In the genomic region with DNA sequence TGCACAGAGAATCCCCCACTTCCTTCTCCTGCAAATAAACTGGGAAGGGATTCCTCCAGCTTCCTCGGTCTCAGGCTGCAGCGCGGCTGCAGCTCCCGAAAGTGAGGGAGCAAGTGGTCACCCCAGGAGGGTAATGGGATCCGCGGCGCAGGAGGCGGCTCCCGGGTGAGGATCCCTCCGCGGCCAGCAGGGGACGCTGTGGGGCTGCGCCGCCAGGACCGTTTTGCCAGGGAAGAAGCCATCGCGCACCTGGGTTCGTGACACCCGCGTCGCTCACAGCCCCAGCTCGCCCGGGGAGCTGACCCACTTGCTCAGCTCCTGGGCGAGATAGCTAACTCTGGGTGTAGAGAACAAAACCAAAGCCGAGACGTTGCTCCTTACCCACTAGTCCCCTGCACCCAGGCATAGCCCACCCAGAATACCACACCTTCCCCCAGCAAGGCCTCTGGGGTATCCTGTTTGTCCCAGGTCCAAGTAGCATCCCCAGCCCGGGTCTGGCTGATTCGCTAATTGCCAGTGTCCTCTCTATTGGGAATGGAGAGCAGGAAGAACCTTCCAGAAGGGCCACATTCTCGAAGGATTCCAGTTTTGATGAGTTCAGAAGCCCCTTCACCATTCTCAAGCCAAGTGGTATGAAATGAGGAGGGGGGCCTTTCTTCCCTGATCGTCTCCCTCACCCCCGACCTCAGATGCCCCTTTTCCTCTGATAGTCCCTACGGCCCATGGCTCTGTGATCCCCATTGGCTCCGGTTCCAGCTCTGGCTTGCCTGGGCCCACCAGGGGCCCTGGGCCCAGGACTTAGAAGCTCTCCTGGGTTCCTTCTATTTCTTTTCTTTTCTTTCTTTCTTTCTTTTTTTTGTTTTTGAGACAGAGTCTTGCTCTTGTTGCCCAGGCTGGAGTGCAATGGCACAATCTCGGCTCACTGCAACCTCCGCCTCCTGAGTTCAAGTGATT, we compare ENCODE assay signal across 1 cellular context.
TF ChIP-seq lines count a peak whose summit lies in the region.

No MANE protein-coding gene starts in this region.

TF ChIP-seq in HEK293, 187 proteins besides CTCF, POLR2A, EP300 and RAD21 (continued from another document and continues in another):
- TF ChIP-seq ZBTB20 (tag by site-specific recombination; IDR thresholded peaks at IDR 0.05), result peak; percentile 47; the same call in 1 of the 2 replicates
- TF ChIP-seq OSR2 (tag by site-specific recombination; IDR thresholded peaks at IDR 0.05), result peak; percentile 96
- no peak for TF ChIP-seq SALL2 (tag by site-specific recombination; IDR thresholded peaks at IDR 0.05; ENCODE audit: borderline replicate concordance)
- TF ChIP-seq ZFP69B (tag by site-specific recombination; IDR thresholded peaks at IDR 0.05), result peak; percentile 31; the same call in 1 of the 2 replicates
- no peak for TF ChIP-seq ZNF747 (tag by site-specific recombination; IDR thresholded peaks at IDR 0.05)
- no peak for TF ChIP-seq ZNF621 (tag by site-specific recombination; IDR thresholded peaks at IDR 0.05)
- TF ChIP-seq ZSCAN23 (tag by site-specific recombination; IDR thresholded peaks at IDR 0.05), result no peak
- TF ChIP-seq ZNF777 (tag by site-specific recombination; IDR thresholded peaks at IDR 0.05; ENCODE audit: borderline replicate concordance), result no peak
- TF ChIP-seq ZBTB7A (tag by site-specific recombination; IDR thresholded peaks at IDR 0.05; ENCODE audit: low read depth), result 0 out of 2 replicates have a peak, but pooled peaks have one; percentile 39
- no peak for TF ChIP-seq ZNF664 (tag by site-specific recombination; IDR thresholded peaks at IDR 0.05)
- TF ChIP-seq, protein P1, sequence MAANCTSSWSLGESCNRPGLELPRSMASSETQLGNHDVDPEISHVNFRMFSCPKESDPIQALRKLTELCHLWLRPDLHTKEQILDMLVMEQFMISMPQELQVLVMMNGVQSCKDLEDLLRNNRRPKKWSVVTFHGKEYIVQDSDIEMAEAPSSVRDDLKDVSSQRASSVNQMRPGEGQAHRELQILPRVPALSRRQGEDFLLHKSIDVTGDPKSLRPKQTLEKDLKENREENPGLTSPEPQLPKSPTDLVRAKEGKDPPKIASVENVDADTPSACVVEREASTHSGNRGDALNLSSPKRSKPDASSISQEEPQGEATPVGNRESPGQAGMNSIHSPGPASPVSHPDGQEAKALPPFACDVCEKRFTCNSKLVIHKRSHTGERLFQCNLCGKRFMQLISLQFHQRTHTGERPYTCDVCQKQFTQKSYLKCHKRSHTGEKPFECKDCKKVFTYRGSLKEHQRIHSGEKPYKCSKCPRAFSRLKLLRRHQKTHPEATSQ (tag by site-specific recombination; IDR thresholded peaks at IDR 0.05), result no peak
- TF ChIP-seq, protein P2, sequence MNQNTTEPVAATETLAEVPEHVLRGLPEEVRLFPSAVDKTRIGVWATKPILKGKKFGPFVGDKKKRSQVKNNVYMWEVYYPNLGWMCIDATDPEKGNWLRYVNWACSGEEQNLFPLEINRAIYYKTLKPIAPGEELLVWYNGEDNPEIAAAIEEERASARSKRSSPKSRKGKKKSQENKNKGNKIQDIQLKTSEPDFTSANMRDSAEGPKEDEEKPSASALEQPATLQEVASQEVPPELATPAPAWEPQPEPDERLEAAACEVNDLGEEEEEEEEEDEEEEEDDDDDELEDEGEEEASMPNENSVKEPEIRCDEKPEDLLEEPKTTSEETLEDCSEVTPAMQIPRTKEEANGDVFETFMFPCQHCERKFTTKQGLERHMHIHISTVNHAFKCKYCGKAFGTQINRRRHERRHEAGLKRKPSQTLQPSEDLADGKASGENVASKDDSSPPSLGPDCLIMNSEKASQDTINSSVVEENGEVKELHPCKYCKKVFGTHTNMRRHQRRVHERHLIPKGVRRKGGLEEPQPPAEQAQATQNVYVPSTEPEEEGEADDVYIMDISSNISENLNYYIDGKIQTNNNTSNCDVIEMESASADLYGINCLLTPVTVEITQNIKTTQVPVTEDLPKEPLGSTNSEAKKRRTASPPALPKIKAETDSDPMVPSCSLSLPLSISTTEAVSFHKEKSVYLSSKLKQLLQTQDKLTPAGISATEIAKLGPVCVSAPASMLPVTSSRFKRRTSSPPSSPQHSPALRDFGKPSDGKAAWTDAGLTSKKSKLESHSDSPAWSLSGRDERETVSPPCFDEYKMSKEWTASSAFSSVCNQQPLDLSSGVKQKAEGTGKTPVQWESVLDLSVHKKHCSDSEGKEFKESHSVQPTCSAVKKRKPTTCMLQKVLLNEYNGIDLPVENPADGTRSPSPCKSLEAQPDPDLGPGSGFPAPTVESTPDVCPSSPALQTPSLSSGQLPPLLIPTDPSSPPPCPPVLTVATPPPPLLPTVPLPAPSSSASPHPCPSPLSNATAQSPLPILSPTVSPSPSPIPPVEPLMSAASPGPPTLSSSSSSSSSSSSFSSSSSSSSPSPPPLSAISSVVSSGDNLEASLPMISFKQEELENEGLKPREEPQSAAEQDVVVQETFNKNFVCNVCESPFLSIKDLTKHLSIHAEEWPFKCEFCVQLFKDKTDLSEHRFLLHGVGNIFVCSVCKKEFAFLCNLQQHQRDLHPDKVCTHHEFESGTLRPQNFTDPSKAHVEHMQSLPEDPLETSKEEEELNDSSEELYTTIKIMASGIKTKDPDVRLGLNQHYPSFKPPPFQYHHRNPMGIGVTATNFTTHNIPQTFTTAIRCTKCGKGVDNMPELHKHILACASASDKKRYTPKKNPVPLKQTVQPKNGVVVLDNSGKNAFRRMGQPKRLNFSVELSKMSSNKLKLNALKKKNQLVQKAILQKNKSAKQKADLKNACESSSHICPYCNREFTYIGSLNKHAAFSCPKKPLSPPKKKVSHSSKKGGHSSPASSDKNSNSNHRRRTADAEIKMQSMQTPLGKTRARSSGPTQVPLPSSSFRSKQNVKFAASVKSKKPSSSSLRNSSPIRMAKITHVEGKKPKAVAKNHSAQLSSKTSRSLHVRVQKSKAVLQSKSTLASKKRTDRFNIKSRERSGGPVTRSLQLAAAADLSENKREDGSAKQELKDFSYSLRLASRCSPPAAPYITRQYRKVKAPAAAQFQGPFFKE (tag by site-specific recombination; IDR thresholded peaks at IDR 0.05; ENCODE audit: borderline replicate concordance), result no peak
- no peak for TF ChIP-seq ZNF473 (tag by site-specific recombination; IDR thresholded peaks at IDR 0.05)
- no peak for TF ChIP-seq ZNF121 (tag by site-specific recombination; IDR thresholded peaks at IDR 0.05)
- TF ChIP-seq ZNF792 (tag by site-specific recombination; IDR thresholded peaks at IDR 0.05), result no peak
- TF ChIP-seq, protein P3, sequence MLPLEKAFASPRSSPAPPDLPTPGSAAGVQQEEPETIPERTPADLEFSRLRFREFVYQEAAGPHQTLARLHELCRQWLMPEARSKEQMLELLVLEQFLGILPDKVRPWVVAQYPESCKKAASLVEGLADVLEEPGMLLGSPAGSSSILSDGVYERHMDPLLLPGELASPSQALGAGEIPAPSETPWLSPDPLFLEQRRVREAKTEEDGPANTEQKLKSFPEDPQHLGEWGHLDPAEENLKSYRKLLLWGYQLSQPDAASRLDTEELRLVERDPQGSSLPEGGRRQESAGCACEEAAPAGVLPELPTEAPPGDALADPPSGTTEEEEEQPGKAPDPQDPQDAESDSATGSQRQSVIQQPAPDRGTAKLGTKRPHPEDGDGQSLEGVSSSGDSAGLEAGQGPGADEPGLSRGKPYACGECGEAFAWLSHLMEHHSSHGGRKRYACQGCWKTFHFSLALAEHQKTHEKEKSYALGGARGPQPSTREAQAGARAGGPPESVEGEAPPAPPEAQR (tag by site-specific recombination; IDR thresholded peaks at IDR 0.05), result no peak
- TF ChIP-seq ZNF223 (tag by site-specific recombination; IDR thresholded peaks at IDR 0.05), result no peak
- TF ChIP-seq ZNF2 (tag by site-specific recombination; IDR thresholded peaks at IDR 0.05), result peak; percentile 98
- no peak for TF ChIP-seq TCF7L2 (IDR thresholded peaks at IDR 0.05; ENCODE audit: borderline replicate concordance, low read depth, low read length)
- TF ChIP-seq ZBTB8A (tag by site-specific recombination; IDR thresholded peaks at IDR 0.05), result no peak
- no peak; the same call in 1 of the 2 replicates for TF ChIP-seq ZNF677 (tag by site-specific recombination; IDR thresholded peaks at IDR 0.05)
- TF ChIP-seq ZNF837 (tag by site-specific recombination; IDR thresholded peaks at IDR 0.05), result no peak
- no peak for TF ChIP-seq WT1 (tag by site-specific recombination; IDR thresholded peaks at IDR 0.05)
- TF ChIP-seq, protein P4, sequence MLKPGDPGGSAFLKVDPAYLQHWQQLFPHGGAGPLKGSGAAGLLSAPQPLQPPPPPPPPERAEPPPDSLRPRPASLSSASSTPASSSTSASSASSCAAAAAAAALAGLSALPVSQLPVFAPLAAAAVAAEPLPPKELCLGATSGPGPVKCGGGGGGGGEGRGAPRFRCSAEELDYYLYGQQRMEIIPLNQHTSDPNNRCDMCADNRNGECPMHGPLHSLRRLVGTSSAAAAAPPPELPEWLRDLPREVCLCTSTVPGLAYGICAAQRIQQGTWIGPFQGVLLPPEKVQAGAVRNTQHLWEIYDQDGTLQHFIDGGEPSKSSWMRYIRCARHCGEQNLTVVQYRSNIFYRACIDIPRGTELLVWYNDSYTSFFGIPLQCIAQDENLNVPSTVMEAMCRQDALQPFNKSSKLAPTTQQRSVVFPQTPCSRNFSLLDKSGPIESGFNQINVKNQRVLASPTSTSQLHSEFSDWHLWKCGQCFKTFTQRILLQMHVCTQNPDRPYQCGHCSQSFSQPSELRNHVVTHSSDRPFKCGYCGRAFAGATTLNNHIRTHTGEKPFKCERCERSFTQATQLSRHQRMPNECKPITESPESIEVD (tag by site-specific recombination; IDR thresholded peaks at IDR 0.05), result no peak
- no peak for TF ChIP-seq ZNF10 (tag by site-specific recombination; IDR thresholded peaks at IDR 0.05)
- no peak for TF ChIP-seq ZNF112 (tag by site-specific recombination; IDR thresholded peaks at IDR 0.05)
- TF ChIP-seq HOXC10 (CRISPR knock-in tag; IDR thresholded peaks at IDR 0.05), result no peak
- peak; percentile 60 for TF ChIP-seq SP7 (tag by site-specific recombination; IDR thresholded peaks at IDR 0.05)
- TF ChIP-seq, protein P5, sequence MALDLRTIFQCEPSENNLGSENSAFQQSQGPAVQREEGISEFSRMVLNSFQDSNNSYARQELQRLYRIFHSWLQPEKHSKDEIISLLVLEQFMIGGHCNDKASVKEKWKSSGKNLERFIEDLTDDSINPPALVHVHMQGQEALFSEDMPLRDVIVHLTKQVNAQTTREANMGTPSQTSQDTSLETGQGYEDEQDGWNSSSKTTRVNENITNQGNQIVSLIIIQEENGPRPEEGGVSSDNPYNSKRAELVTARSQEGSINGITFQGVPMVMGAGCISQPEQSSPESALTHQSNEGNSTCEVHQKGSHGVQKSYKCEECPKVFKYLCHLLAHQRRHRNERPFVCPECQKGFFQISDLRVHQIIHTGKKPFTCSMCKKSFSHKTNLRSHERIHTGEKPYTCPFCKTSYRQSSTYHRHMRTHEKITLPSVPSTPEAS (tag by site-specific recombination; IDR thresholded peaks at IDR 0.05), result no peak
- TF ChIP-seq, protein P6, sequence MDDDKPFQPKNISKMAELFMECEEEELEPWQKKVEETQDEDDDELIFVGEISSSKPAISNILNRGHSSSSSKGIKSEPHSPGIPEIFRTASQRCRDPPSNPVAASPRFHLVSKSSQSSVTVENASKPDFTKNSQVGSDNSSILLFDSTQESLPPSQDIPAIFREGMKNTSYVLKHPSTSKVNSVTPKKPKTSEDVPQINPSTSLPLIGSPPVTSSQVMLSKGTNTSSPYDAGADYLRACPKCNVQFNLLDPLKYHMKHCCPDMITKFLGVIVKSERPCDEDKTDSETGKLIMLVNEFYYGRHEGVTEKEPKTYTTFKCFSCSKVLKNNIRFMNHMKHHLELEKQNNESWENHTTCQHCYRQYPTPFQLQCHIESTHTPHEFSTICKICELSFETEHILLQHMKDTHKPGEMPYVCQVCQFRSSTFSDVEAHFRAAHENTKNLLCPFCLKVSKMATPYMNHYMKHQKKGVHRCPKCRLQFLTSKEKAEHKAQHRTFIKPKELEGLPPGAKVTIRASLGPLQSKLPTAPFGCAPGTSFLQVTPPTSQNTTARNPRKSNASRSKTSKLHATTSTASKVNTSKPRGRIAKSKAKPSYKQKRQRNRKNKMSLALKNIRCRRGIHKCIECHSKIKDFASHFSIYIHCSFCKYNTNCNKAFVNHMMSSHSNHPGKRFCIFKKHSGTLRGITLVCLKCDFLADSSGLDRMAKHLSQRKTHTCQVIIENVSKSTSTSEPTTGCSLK (tag by site-specific recombination; IDR thresholded peaks at IDR 0.05), result no peak
- TF ChIP-seq ZNF157 (tag by site-specific recombination; IDR thresholded peaks at IDR 0.05), result no peak
- no peak for TF ChIP-seq ZNF311 (tag by site-specific recombination; IDR thresholded peaks at IDR 0.05; ENCODE audit: borderline replicate concordance)
- no peak for TF ChIP-seq ZNF560 (tag by site-specific recombination; IDR thresholded peaks at IDR 0.05; ENCODE audit: borderline replicate concordance)
- TF ChIP-seq, protein P7, sequence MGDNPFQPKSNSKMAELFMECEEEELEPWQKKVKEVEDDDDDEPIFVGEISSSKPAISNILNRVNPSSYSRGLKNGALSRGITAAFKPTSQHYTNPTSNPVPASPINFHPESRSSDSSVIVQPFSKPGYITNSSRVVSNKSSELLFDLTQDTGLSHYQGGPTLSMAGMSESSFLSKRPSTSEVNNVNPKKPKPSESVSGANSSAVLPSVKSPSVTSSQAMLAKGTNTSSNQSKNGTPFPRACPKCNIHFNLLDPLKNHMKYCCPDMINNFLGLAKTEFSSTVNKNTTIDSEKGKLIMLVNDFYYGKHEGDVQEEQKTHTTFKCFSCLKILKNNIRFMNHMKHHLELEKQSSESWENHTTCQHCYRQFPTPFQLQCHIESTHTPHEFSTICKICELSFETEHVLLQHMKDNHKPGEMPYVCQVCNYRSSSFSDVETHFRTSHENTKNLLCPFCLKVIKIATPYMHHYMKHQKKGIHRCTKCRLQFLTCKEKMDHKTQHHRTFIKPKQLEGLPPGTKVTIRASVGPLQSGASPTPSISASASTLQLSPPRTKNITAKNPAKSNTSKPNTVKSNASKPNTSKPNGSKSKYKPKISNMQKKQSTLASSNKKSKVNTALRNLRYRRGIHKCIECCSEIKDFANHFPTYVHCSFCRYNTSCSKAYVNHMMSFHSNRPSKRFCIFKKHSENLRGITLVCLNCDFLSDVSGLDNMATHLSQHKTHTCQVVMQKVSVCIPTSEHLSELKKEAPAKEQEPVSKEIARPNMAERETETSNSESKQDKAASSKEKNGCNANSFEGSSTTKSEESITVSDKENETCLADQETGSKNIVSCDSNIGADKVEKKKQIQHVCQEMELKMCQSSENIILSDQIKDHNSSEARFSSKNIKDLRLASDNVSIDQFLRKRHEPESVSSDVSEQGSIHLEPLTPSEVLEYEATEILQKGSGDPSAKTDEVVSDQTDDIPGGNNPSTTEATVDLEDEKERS (tag by site-specific recombination; IDR thresholded peaks at IDR 0.05), result 0 out of 2 replicates have a peak, but pooled peaks have one; percentile 49
- no peak for TF ChIP-seq ZNF140 (tag by site-specific recombination; IDR thresholded peaks at IDR 0.05)
- TF ChIP-seq PRDM1 (tag by site-specific recombination; IDR thresholded peaks at IDR 0.05), result no peak
- no peak for TF ChIP-seq ZNF155 (tag by site-specific recombination; IDR thresholded peaks at IDR 0.05)
- no peak for TF ChIP-seq ZNF202 (tag by site-specific recombination; IDR thresholded peaks at IDR 0.05; ENCODE audit: borderline replicate concordance)
